In genomic region chr22:23836281-23836680, GRCh38 we compare ENCODE assay signal across 1 cellular context.
TF ChIP-seq lines count a peak whose summit lies in the region.

No MANE protein-coding gene starts in this region.

TF ChIP-seq in GM12878, 131 proteins besides CTCF, POLR2A, EP300 and RAD21:
- TF ChIP-seq NFXL1 (IDR thresholded peaks at IDR 0.05; ENCODE audit: borderline replicate concordance) (no peak), SMAD5 (IDR thresholded peaks at IDR 0.05; ENCODE audit: low read depth) (no peak), MTA2 (IDR thresholded peaks at IDR 0.05; ENCODE audit: low read depth) (no peak), KLF5 (IDR thresholded peaks at IDR 0.05; ENCODE audit: partially characterized antibody) (no peak), MEF2B (IDR thresholded peaks at IDR 0.05; ENCODE audit: partially characterized antibody, poor library complexity, severe bottlenecking) (no peak), USF2 (IDR thresholded peaks at IDR 0.05; ENCODE audit: borderline replicate concordance, low read depth, low read length) (no peak), TCF12 (IDR thresholded peaks at IDR 0.05; ENCODE audit: low read depth, low read length) (no peak), SUZ12 (IDR thresholded peaks at IDR 0.05; ENCODE audit: unreplicated experiment) (no peak), NFIC (IDR thresholded peaks at IDR 0.05; ENCODE audit: low read depth, low read length) (no peak), SMC3 (IDR thresholded peaks at IDR 0.05; ENCODE audit: borderline replicate concordance, low read length) (no peak), REST (IDR thresholded peaks at IDR 0.05; ENCODE audit: low read depth, low read length) (no peak), NR2C1 (IDR thresholded peaks at IDR 0.05) (no peak), RELA (IDR thresholded peaks at IDR 0.05; ENCODE audit: borderline replicate concordance, partially characterized antibody) (no peak), CHD4 (IDR thresholded peaks at IDR 0.05) (no peak), SIN3A (IDR thresholded peaks at IDR 0.05; ENCODE audit: low read depth, low read length) (no peak), IRF3 (IDR thresholded peaks at IDR 0.05) (no peak)
